Comparison of ENCODE assay signal across 14 cellular contexts in genomic region chr4:81523672-81524436, GRCh38. TPM values are rescaled to one million over a fixed set of nuclear protein-coding genes. Genes with fewer than 3 reads are reported as not detected.
DNase-seq lines count a peak whose midpoint lies in the region; ATAC-seq and TF ChIP-seq lines count a peak whose summit lies in the region.
"Had no signal": no experiment of that assay in that cellular context is flagged by ENCODE, and none has a peak within 500 bp of the region (broad histone marks: within the 10 kb centered on the region; RNA-seq: fewer than 3 reads in every experiment).

No MANE protein-coding gene starts in this region.

- no peak overlapping the region for H2AFZ ChIP-seq in GM23248

- no peaks in the 10 kb centered on the region for H3F3A ChIP-seq in GM23248 (ENCODE audit: insufficient read depth)

- DNase-seq in NCI-H1436 (lab: John Stamatoyannopoulos, UW), result peak; percentile 26
- DNase-seq in NCI-H1436 treated with DMSO at 0.1 percent for 48 hours (lab: John Stamatoyannopoulos, UW), result no peak
- DNase-seq in colonic mucosa, result no peak
- no peak for DNase-seq in stimulated activated naive CD8-positive, alpha-beta T cell treated with anti-CD3 and anti-CD28 coated beads, Interleukin-15, Interleukin-2, amounts not matched to agents 100 U/mL and 50 U/mL, for 24 hours
- DNase-seq in esophagus muscularis mucosa (ENCODE audit: extremely low spot score), result no peak
- no peak for DNase-seq in UCSD-AML1 (lab: John Stamatoyannopoulos, UW; ENCODE audit: unreplicated experiment)
- DNase-seq in GM23248, result no peak
- DNase-seq: DMS153, NCI-H2107, psoas muscle, SHP77 treated with DMSO at 0.1 percent for 48 hours, uterus had no signal

- H3K27ac ChIP-seq in colonic mucosa (peak overlapping the region; percentile 45), esophagus muscularis mucosa (replicated peaks in 1 of 4) (no peak overlapping the region), GM23248 (no peak overlapping the region)
- H3K27ac ChIP-seq: cardiac muscle cell, psoas muscle, uterus had no signal

- H4K20me1 ChIP-seq in GM23248 (ENCODE audit: insufficient read depth), result no peaks in the 10 kb centered on the region

- no peaks in the 10 kb centered on the region for H3K9me2 ChIP-seq in GM23248 (ENCODE audit: insufficient read depth)

- peak; percentile 68 for ATAC-seq in HG02943 (IDR thresholded peaks at IDR 0.05; ENCODE audit: low read depth, unreplicated experiment)
- ATAC-seq in stimulated activated naive CD8-positive, alpha-beta T cell treated with anti-CD3 and anti-CD28 coated beads, Interleukin-15, Interleukin-2, amounts not matched to agents 100 U/mL and 50 U/mL, for 24 hours, result peak; percentile 40
- ATAC-seq: psoas muscle had no signal

- in situ Hi-C loops in GM23248 (cut with MboI), result no loop called here

- H3K36me3 ChIP-seq in colonic mucosa (no peaks in the 10 kb centered on the region), esophagus muscularis mucosa (no peaks in the 10 kb centered on the region), GM23248 (ENCODE audit: low read depth) (no peaks in the 10 kb centered on the region)
- H3K36me3 ChIP-seq: cardiac muscle cell, uterus had no signal

- no peak for TF ChIP-seq CTCF in colonic mucosa (IDR thresholded peaks at IDR 0.05)
- TF ChIP-seq CTCF in esophagus muscularis mucosa (IDR thresholded peaks at IDR 0.05), result no peak

- 85% methylated on average over 2 of the region's 2 CpGs for WGBS in esophagus muscularis mucosa
- WGBS in GM23248 (ENCODE audit: low coverage in 1 of 2, low lambda C conversion rate in 2 of 2, missing lambda C conversion rate in 2 of 2), 2 experiments, result 52 to 60% methylated on average over 2 of the region's 2 CpGs

- H3K9me3 ChIP-seq in colonic mucosa (no peaks in the 10 kb centered on the region), esophagus muscularis mucosa (no peaks in the 10 kb centered on the region), GM23248 (ENCODE audit: low read depth) (no peaks in the 10 kb centered on the region)
- H3K9me3 ChIP-seq: psoas muscle, uterus had no signal

- H3K4me3 ChIP-seq in colonic mucosa (no peak overlapping the region), esophagus muscularis mucosa (no peak overlapping the region), GM23248 (no peak overlapping the region)
- H3K4me3 ChIP-seq: cardiac muscle cell, psoas muscle, uterus had no signal

- no peak for TF ChIP-seq POLR2A in esophagus muscularis mucosa (IDR thresholded peaks at IDR 0.05; ENCODE audit: low read depth)

- no peaks in the 10 kb centered on the region for H3K27me3 ChIP-seq in colonic mucosa
- H3K27me3 ChIP-seq in esophagus muscularis mucosa, result no peaks in the 10 kb centered on the region
- no peaks in the 10 kb centered on the region for H3K27me3 ChIP-seq in GM23248 (replicated peaks; ENCODE audit: insufficient read depth)
- H3K27me3 ChIP-seq: cardiac muscle cell, uterus had no signal

- TF ChIP-seq EP300 in esophagus muscularis mucosa (IDR thresholded peaks at IDR 0.05), result no peak

- no peaks in the 10 kb centered on the region for H3K79me2 ChIP-seq in GM23248 (ENCODE audit: insufficient read depth)

- H3K4me2 ChIP-seq in GM23248 (ENCODE audit: unreplicated experiment), result no peak overlapping the region

- H3K4me1 ChIP-seq in colonic mucosa, result no peaks in the 10 kb centered on the region
- peaks cover 0 to 5% (median 2%) of the 10 kb centered on the region in 4 donors for H3K4me1 ChIP-seq in esophagus muscularis mucosa
- H3K4me1 ChIP-seq in GM23248 (ENCODE audit: insufficient read depth), result no peaks in the 10 kb centered on the region
- H3K4me1 ChIP-seq: psoas muscle, uterus had no signal

- intact Hi-C loops in colonic mucosa (cut with DNase I) (no loop called here), esophagus muscularis mucosa (cut with DNase I) (no loop called here)

- H3K9ac ChIP-seq in colonic mucosa (ENCODE audit: low read depth in 2 of 2, low read length in 2 of 2) (no peak overlapping the region), GM23248 (no peak overlapping the region)

RNA-seq across cellular contexts. Expression of gene RASGEF1B, which starts 52.1 kb away (rescaled TPM):
- 10 to 100 TPM in 1 of 2 donors, 1 to 10 TPM in 1; 7.8 to 24.5 TPM for total RNA-seq in colonic mucosa
- total RNA-seq in esophagus muscularis mucosa, result 10 to 100 TPM in 1 of 4 donors, 1 to 10 TPM in 3; 5.2 to 18.6 (median 6.2) TPM
- total RNA-seq in GM23248 (2014; rRNA removed; shearing (Covaris generic)), result not detected in 2 replicates
- 0.09 TPM in 1 of 2 replicates, not detected in the other for polyA plus RNA-seq in GM23248 (2016; fragmentation: Nextera tagmentation; extraction: Ambion mirVana)
